Comparison of ENCODE assay signal across 16 cellular contexts in genomic region chr16:70473446-70474319, GRCh38. TPM values are rescaled to one million over a fixed set of nuclear protein-coding genes. Genes with fewer than 3 reads are reported as not detected.
DNase-seq lines count a peak whose midpoint lies in the region; ATAC-seq, FAIRE-seq and TF ChIP-seq lines count a peak whose summit lies in the region.
"Had no signal": no experiment of that assay in that cellular context is flagged by ENCODE, and none has a peak within 500 bp of the region (broad histone marks: within the 10 kb centered on the region; RNA-seq: fewer than 3 reads in every experiment).

No MANE protein-coding gene starts in this region.

- no peaks in the 10 kb centered on the region for H3K27me3 ChIP-seq in bronchial epithelial cell (ENCODE audit: control insufficient read depth, insufficient read depth, low read length)
- no peaks in the 10 kb centered on the region for H3K27me3 ChIP-seq in effector memory CD4-positive, alpha-beta T cell (replicated peaks; ENCODE audit: control insufficient read depth, insufficient read depth, low read length, poor library complexity, severe bottlenecking)
- H3K27me3 ChIP-seq: esophagus squamous epithelium, hepatocyte, thyroid gland had no signal

- no peaks in the 10 kb centered on the region for H3K4me1 ChIP-seq in effector memory CD4-positive, alpha-beta T cell (ENCODE audit: control insufficient read depth, insufficient read depth, low read length, poor library complexity, severe bottlenecking)
- H3K4me1 ChIP-seq: prostate gland, thyroid gland had no signal

- H3K4me3 ChIP-seq in NB4 (ENCODE audit: low read depth, low read length) (no peak overlapping the region), bronchial epithelial cell (ENCODE audit: low read depth, low read length) (no peak overlapping the region)
- no peak overlapping the region for H3K4me3 ChIP-seq in effector memory CD4-positive, alpha-beta T cell (ENCODE audit: insufficient read depth, low read depth, low read length, poor library complexity, severe bottlenecking)
- H3K4me3 ChIP-seq: esophagus squamous epithelium, hepatocyte, prostate gland, SK-N-MC, thyroid gland had no signal

- TF ChIP-seq CTCF in NB4 (IDR thresholded peaks at IDR 0.05; ENCODE audit: low read depth, low read length) (peak; percentile 13), bronchial epithelial cell (IDR thresholded peaks at IDR 0.05; ENCODE audit: insufficient read depth, low read length, severe bottlenecking) (no peak)

- peak; percentile 60 for FAIRE-seq in bronchial epithelial cell (lab: Jason Lieb, UNC)

- no peak for ATAC-seq in GM21619 (IDR thresholded peaks at IDR 0.05; ENCODE audit: unreplicated experiment)
- ATAC-seq: left lobe of liver had no signal

- TF ChIP-seq POLR2A in NB4 (IDR thresholded peaks at IDR 0.05; ENCODE audit: extremely low read depth, insufficient read length), result no peak

- H3K36me3 ChIP-seq in bronchial epithelial cell (ENCODE audit: control insufficient read depth, insufficient read depth, low read length), result peaks cover 6% of the 10 kb centered on the region
- peaks cover 12% of the 10 kb centered on the region for H3K36me3 ChIP-seq in effector memory CD4-positive, alpha-beta T cell (ENCODE audit: control insufficient read depth, insufficient read depth, low read length)

- H3K27ac ChIP-seq in effector memory CD4-positive, alpha-beta T cell (ENCODE audit: insufficient read depth, low read length, poor library complexity, severe bottlenecking), result no peak overlapping the region
- H3K27ac ChIP-seq: esophagus squamous epithelium, hepatocyte, prostate gland, SK-N-MC, thyroid gland had no signal

- DNase-seq in 8988T, result peak; percentile 82
- DNase-seq in DMS79 treated with DMSO at 0.1 percent for 48 hours (lab: John Stamatoyannopoulos, UW), result peak; percentile 29
- DNase-seq in NB4 (ENCODE audit: low read depth), result peak; percentile 37
- DNase-seq in bronchial epithelial cell (ENCODE audit: low read depth), result no peak
- no peak for DNase-seq in effector memory CD4-positive, alpha-beta T cell
- DNase-seq in NCI-H2029 treated with DMSO at 0.1 percent for 48 hours (lab: John Stamatoyannopoulos, UW), result no peak
- DNase-seq in hypothalamus (lab: John Stamatoyannopoulos, UW), result no peak
- DNase-seq: AML-193, amniotic stem cell, esophagus squamous epithelium, thyroid gland had no signal

- no peaks in the 10 kb centered on the region for H3K9me3 ChIP-seq in effector memory CD4-positive, alpha-beta T cell (ENCODE audit: control insufficient read depth, low read length)
- H3K9me3 ChIP-seq: esophagus squamous epithelium, prostate gland, thyroid gland had no signal

RNA-seq across cellular contexts. Expression of gene FCSK, which starts 19.3 kb away (rescaled TPM):
- total RNA-seq in bronchial epithelial cell, result 13.2 and 16.1 TPM in 2 replicates

RNA-seq across cellular contexts. Expression of gene ST3GAL2, which starts 34.8 kb away (rescaled TPM):
- 2.6 and 3.2 TPM in 2 replicates for total RNA-seq in bronchial epithelial cell

RNA-seq across cellular contexts. Expression of gene COG4, which starts 49.7 kb away (rescaled TPM):
- 45.3 and 46.7 TPM in 2 replicates for total RNA-seq in bronchial epithelial cell

RNA-seq across cellular contexts. Expression of gene SF3B3, which starts 49.9 kb away (rescaled TPM):
- total RNA-seq in bronchial epithelial cell, result 58.1 and 80.6 TPM in 2 replicates

Comparison
In these comparisons a context has a peak if more than half of its experiments do, and no peak if none do; other contexts are left out.
1. DNase-seq: peak in 8988T (single experiment), DMS79 treated with DMSO at 0.1 percent for 48 hours (single experiment) and NB4 (single experiment); none in bronchial epithelial cell (single experiment), effector memory CD4-positive, alpha-beta T cell (0 of 3), NCI-H2029 treated with DMSO at 0.1 percent for 48 hours (single experiment) and hypothalamus (0 of 51).